ENCODE assay signal across 23 cellular contexts in the genomic region with DNA sequence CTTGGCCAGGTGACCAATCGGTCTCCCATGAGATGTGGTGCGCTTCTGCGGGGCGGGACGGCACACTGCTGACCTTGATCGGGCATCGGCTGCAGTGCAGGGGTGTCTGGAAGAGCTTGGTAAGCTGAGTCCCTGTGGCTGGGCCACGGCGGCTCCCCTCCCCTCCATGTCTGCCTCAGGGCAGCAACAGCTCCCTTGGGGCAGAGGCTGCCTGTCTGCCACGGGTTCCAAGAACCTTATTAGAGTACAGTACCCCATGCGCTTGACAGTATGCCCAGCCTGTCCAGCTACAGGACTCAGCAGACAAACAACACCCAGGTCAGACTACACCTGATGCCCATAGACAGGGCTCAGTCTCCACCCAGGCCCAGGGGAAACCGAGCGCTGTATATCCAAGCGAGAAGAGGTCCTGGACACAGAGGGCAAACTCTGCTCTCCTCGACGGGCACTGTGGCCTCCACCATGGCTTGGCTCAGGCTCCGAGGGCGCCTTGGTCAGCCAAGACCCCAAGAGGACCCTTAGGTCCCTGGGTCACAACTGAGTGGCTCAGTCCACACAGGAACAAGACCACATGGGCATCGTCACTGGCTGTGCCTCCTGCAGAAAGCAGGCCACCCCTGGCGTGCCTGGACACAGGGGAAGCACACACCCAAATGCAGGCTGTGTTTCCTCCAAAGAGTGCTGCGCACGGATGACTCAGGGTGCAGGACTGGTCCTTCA. TPM values are rescaled to one million over a fixed set of nuclear protein-coding genes. Genes with fewer than 3 reads are reported as not detected.
"Had no signal": no experiment of that assay in that cellular context is flagged by ENCODE, and none has a peak within 500 bp of the region (broad histone marks: within the 10 kb centered on the region; RNA-seq: fewer than 3 reads in every experiment).

No MANE protein-coding gene starts in this region.

- H3K27me3 ChIP-seq: dorsolateral prefrontal cortex, transverse colon had no signal

- ATAC-seq: activated CD4-positive, CD25-positive, alpha-beta regulatory T cell treated with anti-CD3 and anti-CD28 coated beads, Interleukin-2, amount 50 U/mL, for 24 hours; mucosa of descending colon; sciatic nerve had no signal

- H3K9me3 Mint-ChIP-seq: activated CD4-positive, alpha-beta T cell treated with anti-CD3 and anti-CD28 coated beads, Interleukin-2, amount 10 ng/mL, durations not matched to agents 7 days and 5 days; activated naive CD8-positive, alpha-beta T cell treated with anti-CD3 and anti-CD28 coated beads, Interleukin-2, amount 10 ng/mL, durations not matched to agents 7 days and 5 days; activated T-helper 1 cell treated with anti-CD3 and anti-CD28 coated beads, Interleukin-12 subunit alpha, Interleukin-12 subunit beta, Interleukin-2, Interleukin-4 antibody, amounts not matched to agents 30 ng/mL and 10 ng/mL and 1 ng/mL, durations not matched to agents 14 hours and 24 hours and 36 hours had no signal

- H3K4me1 ChIP-seq: transverse colon had no signal

- H3K4me3 Mint-ChIP-seq: activated CD4-positive, alpha-beta T cell treated with anti-CD3 and anti-CD28 coated beads, Interleukin-2, amount 10 ng/mL, durations not matched to agents 7 days and 5 days; activated naive CD8-positive, alpha-beta T cell treated with anti-CD3 and anti-CD28 coated beads, Interleukin-2, amount 10 ng/mL, durations not matched to agents 7 days and 5 days; activated T-helper 1 cell treated with anti-CD3 and anti-CD28 coated beads, Interleukin-12 subunit alpha, Interleukin-12 subunit beta, Interleukin-2, Interleukin-4 antibody, amounts not matched to agents 30 ng/mL and 10 ng/mL and 1 ng/mL, durations not matched to agents 14 hours and 24 hours and 36 hours; memory B cell had no signal

- H3K27ac Mint-ChIP-seq: activated CD4-positive, alpha-beta T cell treated with anti-CD3 and anti-CD28 coated beads, Interleukin-2, amount 10 ng/mL, durations not matched to agents 7 days and 5 days; activated naive CD8-positive, alpha-beta T cell treated with anti-CD3 and anti-CD28 coated beads, Interleukin-2, amount 10 ng/mL, durations not matched to agents 7 days and 5 days; activated T-helper 1 cell treated with anti-CD3 and anti-CD28 coated beads, Interleukin-12 subunit alpha, Interleukin-12 subunit beta, Interleukin-2, Interleukin-4 antibody, amounts not matched to agents 30 ng/mL and 10 ng/mL and 1 ng/mL, durations not matched to agents 14 hours and 24 hours and 36 hours; memory B cell; naive B cell had no signal

- H3K9me3 ChIP-seq: mucosa of descending colon, neutrophil, transverse colon had no signal

- H3K36me3 Mint-ChIP-seq: activated naive CD8-positive, alpha-beta T cell treated with anti-CD3 and anti-CD28 coated beads, Interleukin-2, amount 10 ng/mL, durations not matched to agents 7 days and 5 days had no signal

- H3K27ac ChIP-seq: dorsolateral prefrontal cortex, neutrophil, transverse colon had no signal

- H3K36me3 ChIP-seq: transverse colon had no signal

- H3K4me3 ChIP-seq: dorsolateral prefrontal cortex, mucosa of descending colon, smooth muscle cell, transverse colon had no signal

- DNase-seq: activated CD4-positive, alpha-beta T cell treated with anti-CD3 and anti-CD28 coated beads, Interleukin-2, amount 10 ng/mL, durations not matched to agents 7 days and 5 days; activated naive CD4-positive, alpha-beta T cell treated with Interleukin-2 at 50 U/mL for 16 hours; activated naive CD8-positive, alpha-beta T cell treated with anti-CD3 and anti-CD28 coated beads, Interleukin-2, amount 10 ng/mL, durations not matched to agents 7 days and 5 days; activated T-cell treated with anti-CD3 and anti-CD28 coated beads for 4 hours; amygdala; caudate nucleus; dorsolateral prefrontal cortex; foreskin fibroblast; hippocampal formation; islet precursor cell; mucosa of descending colon; naive B cell; stimulated activated CD8-positive, alpha-beta memory T cell treated with anti-CD3 and anti-CD28 coated beads, Interleukin-4, amount 100 ng/mL, for 48 hours; stimulated activated naive CD4-positive, alpha-beta T cell; T1000; transverse colon had no signal

- H3K4me1 Mint-ChIP-seq: activated CD4-positive, alpha-beta T cell treated with anti-CD3 and anti-CD28 coated beads, Interleukin-2, amount 10 ng/mL, durations not matched to agents 7 days and 5 days; activated naive CD8-positive, alpha-beta T cell treated with anti-CD3 and anti-CD28 coated beads, Interleukin-2, amount 10 ng/mL, durations not matched to agents 7 days and 5 days; memory B cell; naive B cell had no signal

RNA-seq across cellular contexts. Expression of a gene that starts 18.9 kb away (rescaled TPM):
- total RNA-seq: smooth muscle cell had no signal
- polyA plus RNA-seq: smooth muscle cell had no signal

RNA-seq across cellular contexts. Expression of a gene that starts 19.0 kb away (rescaled TPM):
- total RNA-seq: smooth muscle cell had no signal
- polyA plus RNA-seq: smooth muscle cell had no signal

RNA-seq across cellular contexts. Expression of a gene that starts 50.4 kb away (rescaled TPM):
- total RNA-seq: smooth muscle cell; T-helper 1 cell treated with Interleukin-12 subunit alpha and Interleukin-12 subunit beta and Interleukin-4 antibody, amounts not matched to agents 30 ng/mL and 1 ng/mL, for 36 hours had no signal
